ENCODE assay signal across 1 cellular context in the genomic region with DNA sequence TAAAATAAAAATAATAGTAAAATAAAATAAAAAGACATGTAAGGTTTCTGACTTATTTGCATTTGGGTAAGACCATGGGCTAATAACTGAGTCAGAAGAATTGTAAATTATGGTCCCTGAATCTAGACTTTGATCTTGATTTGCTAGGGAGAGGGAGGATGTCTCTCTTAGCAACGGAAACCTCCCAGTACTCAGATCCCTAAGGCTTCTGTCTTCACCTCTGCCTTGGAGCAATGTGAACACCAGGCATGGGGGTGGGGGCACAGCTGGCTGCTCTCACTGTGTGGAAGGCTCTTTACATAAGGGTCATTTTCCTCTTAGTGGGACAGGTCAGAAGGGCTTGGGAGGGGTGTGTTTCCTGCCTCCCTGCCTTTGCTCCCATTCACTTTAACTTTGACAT.
TF ChIP-seq lines count a peak whose summit lies in the region.

No MANE protein-coding gene starts in this region.

TF ChIP-seq in GM23338, 12 proteins besides CTCF, POLR2A, EP300 and RAD21 (continued from another document):
- TF ChIP-seq, protein P1, sequence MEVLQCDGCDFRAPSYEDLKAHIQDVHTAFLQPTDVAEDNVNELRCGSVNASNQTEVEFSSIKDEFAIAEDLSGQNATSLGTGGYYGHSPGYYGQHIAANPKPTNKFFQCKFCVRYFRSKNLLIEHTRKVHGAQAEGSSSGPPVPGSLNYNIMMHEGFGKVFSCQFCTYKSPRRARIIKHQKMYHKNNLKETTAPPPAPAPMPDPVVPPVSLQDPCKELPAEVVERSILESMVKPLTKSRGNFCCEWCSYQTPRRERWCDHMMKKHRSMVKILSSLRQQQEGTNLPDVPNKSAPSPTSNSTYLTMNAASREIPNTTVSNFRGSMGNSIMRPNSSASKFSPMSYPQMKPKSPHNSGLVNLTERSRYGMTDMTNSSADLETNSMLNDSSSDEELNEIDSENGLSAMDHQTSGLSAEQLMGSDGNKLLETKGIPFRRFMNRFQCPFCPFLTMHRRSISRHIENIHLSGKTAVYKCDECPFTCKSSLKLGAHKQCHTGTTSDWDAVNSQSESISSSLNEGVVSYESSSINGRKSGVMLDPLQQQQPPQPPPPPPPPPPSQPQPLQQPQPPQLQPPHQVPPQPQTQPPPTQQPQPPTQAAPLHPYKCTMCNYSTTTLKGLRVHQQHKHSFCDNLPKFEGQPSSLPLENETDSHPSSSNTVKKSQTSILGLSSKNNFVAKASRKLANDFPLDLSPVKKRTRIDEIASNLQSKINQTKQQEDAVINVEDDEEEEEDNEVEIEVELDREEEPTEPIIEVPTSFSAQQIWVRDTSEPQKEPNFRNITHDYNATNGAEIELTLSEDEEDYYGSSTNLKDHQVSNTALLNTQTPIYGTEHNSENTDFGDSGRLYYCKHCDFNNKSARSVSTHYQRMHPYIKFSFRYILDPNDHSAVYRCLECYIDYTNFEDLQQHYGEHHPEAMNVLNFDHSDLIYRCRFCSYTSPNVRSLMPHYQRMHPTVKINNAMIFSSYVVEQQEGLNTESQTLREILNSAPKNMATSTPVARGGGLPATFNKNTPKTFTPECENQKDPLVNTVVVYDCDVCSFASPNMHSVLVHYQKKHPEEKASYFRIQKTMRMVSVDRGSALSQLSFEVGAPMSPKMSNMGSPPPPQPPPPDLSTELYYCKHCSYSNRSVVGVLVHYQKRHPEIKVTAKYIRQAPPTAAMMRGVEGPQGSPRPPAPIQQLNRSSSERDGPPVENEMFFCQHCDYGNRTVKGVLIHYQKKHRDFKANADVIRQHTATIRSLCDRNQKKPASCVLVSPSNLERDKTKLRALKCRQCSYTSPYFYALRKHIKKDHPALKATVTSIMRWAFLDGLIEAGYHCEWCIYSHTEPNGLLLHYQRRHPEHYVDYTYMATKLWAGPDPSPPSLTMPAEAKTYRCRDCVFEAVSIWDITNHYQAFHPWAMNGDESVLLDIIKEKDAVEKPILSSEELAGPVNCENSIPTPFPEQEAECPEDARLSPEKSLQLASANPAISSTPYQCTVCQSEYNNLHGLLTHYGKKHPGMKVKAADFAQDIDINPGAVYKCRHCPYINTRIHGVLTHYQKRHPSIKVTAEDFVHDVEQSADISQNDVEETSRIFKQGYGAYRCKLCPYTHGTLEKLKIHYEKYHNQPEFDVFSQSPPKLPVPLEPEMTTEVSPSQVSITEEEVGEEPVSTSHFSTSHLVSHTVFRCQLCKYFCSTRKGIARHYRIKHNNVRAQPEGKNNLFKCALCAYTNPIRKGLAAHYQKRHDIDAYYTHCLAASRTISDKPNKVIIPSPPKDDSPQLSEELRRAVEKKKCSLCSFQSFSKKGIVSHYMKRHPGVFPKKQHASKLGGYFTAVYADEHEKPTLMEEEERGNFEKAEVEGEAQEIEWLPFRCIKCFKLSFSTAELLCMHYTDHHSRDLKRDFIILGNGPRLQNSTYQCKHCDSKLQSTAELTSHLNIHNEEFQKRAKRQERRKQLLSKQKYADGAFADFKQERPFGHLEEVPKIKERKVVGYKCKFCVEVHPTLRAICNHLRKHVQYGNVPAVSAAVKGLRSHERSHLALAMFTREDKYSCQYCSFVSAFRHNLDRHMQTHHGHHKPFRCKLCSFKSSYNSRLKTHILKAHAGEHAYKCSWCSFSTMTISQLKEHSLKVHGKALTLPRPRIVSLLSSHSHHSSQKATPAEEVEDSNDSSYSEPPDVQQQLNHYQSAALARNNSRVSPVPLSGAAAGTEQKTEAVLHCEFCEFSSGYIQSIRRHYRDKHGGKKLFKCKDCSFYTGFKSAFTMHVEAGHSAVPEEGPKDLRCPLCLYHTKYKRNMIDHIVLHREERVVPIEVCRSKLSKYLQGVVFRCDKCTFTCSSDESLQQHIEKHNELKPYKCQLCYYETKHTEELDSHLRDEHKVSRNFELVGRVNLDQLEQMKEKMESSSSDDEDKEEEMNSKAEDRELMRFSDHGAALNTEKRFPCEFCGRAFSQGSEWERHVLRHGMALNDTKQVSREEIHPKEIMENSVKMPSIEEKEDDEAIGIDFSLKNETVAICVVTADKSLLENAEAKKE (CRISPR knock-in tag; IDR thresholded peaks at IDR 0.05): no peak
- TF ChIP-seq ZNF331 (CRISPR knock-in tag; IDR thresholded peaks at IDR 0.05; ENCODE audit: low read depth): no peak
- no peak for TF ChIP-seq EZH2 (IDR thresholded peaks at IDR 0.05; ENCODE audit: low read depth, unreplicated experiment)
- TF ChIP-seq EZH2phosphoT487 (IDR thresholded peaks at IDR 0.05; ENCODE audit: unreplicated experiment): no peak
- TF ChIP-seq, protein P2, sequence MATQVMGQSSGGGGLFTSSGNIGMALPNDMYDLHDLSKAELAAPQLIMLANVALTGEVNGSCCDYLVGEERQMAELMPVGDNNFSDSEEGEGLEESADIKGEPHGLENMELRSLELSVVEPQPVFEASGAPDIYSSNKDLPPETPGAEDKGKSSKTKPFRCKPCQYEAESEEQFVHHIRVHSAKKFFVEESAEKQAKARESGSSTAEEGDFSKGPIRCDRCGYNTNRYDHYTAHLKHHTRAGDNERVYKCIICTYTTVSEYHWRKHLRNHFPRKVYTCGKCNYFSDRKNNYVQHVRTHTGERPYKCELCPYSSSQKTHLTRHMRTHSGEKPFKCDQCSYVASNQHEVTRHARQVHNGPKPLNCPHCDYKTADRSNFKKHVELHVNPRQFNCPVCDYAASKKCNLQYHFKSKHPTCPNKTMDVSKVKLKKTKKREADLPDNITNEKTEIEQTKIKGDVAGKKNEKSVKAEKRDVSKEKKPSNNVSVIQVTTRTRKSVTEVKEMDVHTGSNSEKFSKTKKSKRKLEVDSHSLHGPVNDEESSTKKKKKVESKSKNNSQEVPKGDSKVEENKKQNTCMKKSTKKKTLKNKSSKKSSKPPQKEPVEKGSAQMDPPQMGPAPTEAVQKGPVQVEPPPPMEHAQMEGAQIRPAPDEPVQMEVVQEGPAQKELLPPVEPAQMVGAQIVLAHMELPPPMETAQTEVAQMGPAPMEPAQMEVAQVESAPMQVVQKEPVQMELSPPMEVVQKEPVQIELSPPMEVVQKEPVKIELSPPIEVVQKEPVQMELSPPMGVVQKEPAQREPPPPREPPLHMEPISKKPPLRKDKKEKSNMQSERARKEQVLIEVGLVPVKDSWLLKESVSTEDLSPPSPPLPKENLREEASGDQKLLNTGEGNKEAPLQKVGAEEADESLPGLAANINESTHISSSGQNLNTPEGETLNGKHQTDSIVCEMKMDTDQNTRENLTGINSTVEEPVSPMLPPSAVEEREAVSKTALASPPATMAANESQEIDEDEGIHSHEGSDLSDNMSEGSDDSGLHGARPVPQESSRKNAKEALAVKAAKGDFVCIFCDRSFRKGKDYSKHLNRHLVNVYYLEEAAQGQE (IDR thresholded peaks at IDR 0.05; ENCODE audit: unreplicated experiment): no peak
